ENCODE assay signal across 19 cellular contexts in the genomic region with DNA sequence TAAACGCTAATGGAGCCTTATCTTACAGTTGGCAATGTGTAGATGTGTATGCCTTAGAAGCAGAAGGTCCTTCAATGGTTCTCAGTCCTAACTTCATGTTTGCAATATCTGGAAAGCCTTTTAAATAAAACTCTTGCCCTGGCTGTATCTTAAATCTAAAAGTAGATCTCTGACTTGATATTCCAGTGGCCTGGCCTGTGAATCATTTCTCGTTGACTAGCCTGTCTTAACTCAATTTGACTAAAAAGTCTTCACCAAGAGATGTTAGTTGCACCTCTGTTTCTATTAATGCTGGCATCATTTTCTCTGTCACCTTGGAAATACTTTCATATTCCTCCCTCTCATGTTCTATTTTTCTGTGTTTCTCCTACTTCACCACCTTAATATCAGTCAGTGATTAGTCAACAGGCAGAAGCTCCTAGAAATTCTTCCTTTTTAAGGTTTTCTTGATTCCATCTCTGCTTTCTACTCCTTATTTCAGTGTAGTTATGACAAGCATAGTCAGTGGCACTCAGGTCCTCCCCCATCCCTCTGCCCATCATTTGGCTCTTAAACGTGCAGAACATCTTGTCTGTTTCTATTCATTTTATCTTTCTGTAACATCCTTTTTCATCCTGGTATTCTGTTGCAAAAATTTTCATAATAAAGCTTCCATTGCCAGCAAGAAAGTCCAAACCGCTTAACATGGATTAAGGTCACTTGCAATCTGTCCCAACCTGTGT. TPM values are rescaled to one million over a fixed set of nuclear protein-coding genes. Genes with fewer than 3 reads are reported as not detected.
DNase-seq lines count a peak whose midpoint lies in the region; ATAC-seq, FAIRE-seq and TF ChIP-seq lines count a peak whose summit lies in the region.
"Had no signal": no experiment of that assay in that cellular context is flagged by ENCODE, and none has a peak within 500 bp of the region (broad histone marks: within the 10 kb centered on the region; RNA-seq: fewer than 3 reads in every experiment).

No MANE protein-coding gene starts in this region.

- H3K27ac ChIP-seq in astrocyte (ENCODE audit: low read depth, low read length) = no peak overlapping the region
- peak overlapping the region in 3 of 4 donors; percentile 15 to 49 (median 40) for H3K27ac ChIP-seq in sigmoid colon
- H3K27ac ChIP-seq in foreskin keratinocyte = no peak overlapping the region
- H3K27ac ChIP-seq: cardiac muscle cell, neutrophil had no signal

- peaks cover 10% of the 10 kb centered on the region for H3K36me3 Mint-ChIP-seq in Caco-2 (ENCODE audit: insufficient read depth, unreplicated experiment)
- peaks cover 21% of the 10 kb centered on the region for H3K36me3 Mint-ChIP-seq in astrocyte (ENCODE audit: low read depth, unreplicated experiment)
- H3K36me3 Mint-ChIP-seq in memory B cell = no peaks in the 10 kb centered on the region

- peaks cover 100% of the 10 kb centered on the region for H3K79me2 ChIP-seq in astrocyte (ENCODE audit: insufficient read depth, low read length)

- H3K4me3 ChIP-seq in Caco-2 (ENCODE audit: low read depth, low read length) (no peak overlapping the region), astrocyte (ENCODE audit: insufficient read depth, low read depth, low read length) (no peak overlapping the region), sigmoid colon (no peak overlapping the region)
- H3K4me3 ChIP-seq: cardiac muscle cell, HAP-1 had no signal

- TF ChIP-seq CTCF in Caco-2 (IDR thresholded peaks at IDR 0.05; ENCODE audit: insufficient read depth in 1 of 2, low read depth in 1 of 2, low read length in 1 of 2, severe bottlenecking in 1 of 2, unreplicated experiment in 1 of 2) (no peak), astrocyte (IDR thresholded peaks at IDR 0.05; ENCODE audit: insufficient read depth, low read depth, low read length) (no peak), sigmoid colon (IDR thresholded peaks at IDR 0.05) (no peak), foreskin keratinocyte (conservative IDR thresholded peaks at IDR 0.05) (no peak)

- no peak for DNase-seq in Caco-2
- DNase-seq in astrocyte (ENCODE audit: low read depth) = no peak
- no peak for DNase-seq in memory B cell (ENCODE audit: low spot score in 2 of 2)
- DNase-seq in sigmoid colon = no peak
- DNase-seq in sciatic nerve (ENCODE audit: low spot score) = no peak
- DNase-seq in foreskin keratinocyte = no peak
- no peak for DNase-seq in anterior cingulate cortex (lab: John Stamatoyannopoulos, UW)
- DNase-seq: activated CD4-positive, alpha-beta T cell treated with anti-CD3 and anti-CD28 coated beads, Interleukin-2, amount 50 U/mL, for 4 hours; activated gamma-delta T cell; CD4-positive, alpha-beta T cell; DMS79; NCI-H1417 treated with DMSO at 0.1 percent for 48 hours; NCI-H526 treated with DMSO at 0.1 percent for 48 hours; SHP77 had no signal

- WGBS in sigmoid colon, 2 donors = 81 to 85% methylated on average over 4 of the region's 4 CpGs

- BruUV-seq in Caco-2 (replicated peaks; lab: Mats Ljungman, UMichigan) = no TSS peak

- H3K9me3 Mint-ChIP-seq in Caco-2 (ENCODE audit: unreplicated experiment) (no peaks in the 10 kb centered on the region), astrocyte (ENCODE audit: unreplicated experiment) (no peaks in the 10 kb centered on the region), memory B cell (no peaks in the 10 kb centered on the region)
- H3K9me3 Mint-ChIP-seq: CD4-positive, alpha-beta T cell; stimulated activated naive CD8-positive, alpha-beta T cell treated with anti-CD3 and anti-CD28 coated beads, Interleukin-15, Interleukin-2, amounts not matched to agents 100 ng/mL and 50 ng/mL, for 24 hours had no signal

- intact Hi-C loops in Caco-2 (cut with micrococcal nuclease; ENCODE audit: unreplicated experiment) (no loop called here), sigmoid colon (cut with DNase I) (loop anchor here (5.0 kb wide), 3 partner anchors 52 to 107 kb away; a partner anchor contains a TSS), sciatic nerve (cut with DNase I) (no loop called here)

- H3K27me3 Mint-ChIP-seq in Caco-2 (ENCODE audit: insufficient read depth, unreplicated experiment) (no peaks in the 10 kb centered on the region), astrocyte (ENCODE audit: low read depth, unreplicated experiment) (no peaks in the 10 kb centered on the region), memory B cell (no peaks in the 10 kb centered on the region)
- H3K27me3 Mint-ChIP-seq: CD4-positive, alpha-beta T cell; stimulated activated naive CD8-positive, alpha-beta T cell treated with anti-CD3 and anti-CD28 coated beads, Interleukin-15, Interleukin-2, amounts not matched to agents 100 ng/mL and 50 ng/mL, for 24 hours had no signal

- CTCF ChIA-PET in Caco-2 (lab: Charles Lee) = no interaction called here

- H3K4me3 Mint-ChIP-seq in Caco-2 (ENCODE audit: unreplicated experiment) (no peak overlapping the region), astrocyte (ENCODE audit: unreplicated experiment) (peak overlapping the region; percentile 84), memory B cell (no peak overlapping the region)
- H3K4me3 Mint-ChIP-seq: CD4-positive, alpha-beta T cell; stimulated activated naive CD8-positive, alpha-beta T cell treated with anti-CD3 and anti-CD28 coated beads, Interleukin-15, Interleukin-2, amounts not matched to agents 100 ng/mL and 50 ng/mL, for 24 hours had no signal

- H2AFZ ChIP-seq in astrocyte (ENCODE audit: low read depth, low read length) = no peak overlapping the region

- peak overlapping the region; percentile 66 for H3K4me2 ChIP-seq in astrocyte (ENCODE audit: low read length)

- POLR2A ChIA-PET in Caco-2 (lab: Charles Lee) = no interaction called here

- H3K4me1 ChIP-seq in Caco-2 (peaks cover 15% of the 10 kb centered on the region), astrocyte (ENCODE audit: insufficient read depth, low read length) (peaks cover 24% of the 10 kb centered on the region), sigmoid colon (peaks cover 0 to 46% (median 38%) of the 10 kb centered on the region in 4 donors), foreskin keratinocyte (peaks cover 20% of the 10 kb centered on the region)

- H3K9me3 ChIP-seq in Caco-2 (no peaks in the 10 kb centered on the region), astrocyte (ENCODE audit: insufficient read depth, low read depth, low read length) (no peaks in the 10 kb centered on the region), sigmoid colon (no peaks in the 10 kb centered on the region)
- H3K9me3 ChIP-seq: HAP-1, neutrophil had no signal

- no peak for FAIRE-seq in astrocyte (lab: Jason Lieb, UNC)

- ATAC-seq in memory B cell (ENCODE audit: low read depth) = no peak
- ATAC-seq in sciatic nerve = no peak
- ATAC-seq in foreskin keratinocyte = no peak
- ATAC-seq in HG02642 (IDR thresholded peaks at IDR 0.05; ENCODE audit: poor library complexity, unreplicated experiment) = no peak

- H3K9ac ChIP-seq in astrocyte (ENCODE audit: low read length) = no peak overlapping the region

- TF ChIP-seq EP300 in sigmoid colon (IDR thresholded peaks at IDR 0.05) = no peak

- H3K36me3 ChIP-seq in Caco-2 (ENCODE audit: control insufficient read depth, insufficient read depth, low read length) = no peaks in the 10 kb centered on the region
- no peaks in the 10 kb centered on the region for H3K36me3 ChIP-seq in astrocyte (ENCODE audit: insufficient read depth, low read length)
- H3K36me3 ChIP-seq in sigmoid colon = no peaks in the 10 kb centered on the region
- H3K36me3 ChIP-seq: cardiac muscle cell, HAP-1, neutrophil had no signal

- H3K4me1 Mint-ChIP-seq in Caco-2 (ENCODE audit: low read depth, unreplicated experiment) (peaks cover 10% of the 10 kb centered on the region), astrocyte (ENCODE audit: low read depth, unreplicated experiment) (peaks cover 36% of the 10 kb centered on the region), memory B cell (peaks cover 12% of the 10 kb centered on the region)

- TF ChIP-seq POLR2A in sigmoid colon (IDR thresholded peaks at IDR 0.05) = no peak

- H4K20me1 ChIP-seq in astrocyte (ENCODE audit: insufficient read depth, low read length) = peaks cover 87% of the 10 kb centered on the region

- H3K27me3 ChIP-seq in Caco-2 (replicated peaks; ENCODE audit: control insufficient read depth, insufficient read depth, low read length) = no peaks in the 10 kb centered on the region
- no peaks in the 10 kb centered on the region for H3K27me3 ChIP-seq in astrocyte (ENCODE audit: insufficient read depth, low read length)
- no peaks in the 10 kb centered on the region for H3K27me3 ChIP-seq in sigmoid colon
- no peaks in the 10 kb centered on the region for H3K27me3 ChIP-seq in foreskin keratinocyte
- H3K27me3 ChIP-seq: cardiac muscle cell had no signal

- H3K27ac Mint-ChIP-seq in Caco-2 (ENCODE audit: unreplicated experiment) = peak overlapping the region; percentile 15
- H3K27ac Mint-ChIP-seq in astrocyte (ENCODE audit: unreplicated experiment) = peak overlapping the region; percentile 55
- H3K27ac Mint-ChIP-seq in memory B cell = peak overlapping the region; percentile 56
- H3K27ac Mint-ChIP-seq: CD4-positive, alpha-beta T cell; stimulated activated naive CD8-positive, alpha-beta T cell treated with anti-CD3 and anti-CD28 coated beads, Interleukin-15, Interleukin-2, amounts not matched to agents 100 ng/mL and 50 ng/mL, for 24 hours had no signal

RNA-seq across cellular contexts. Expression of a gene that starts 4.3 kb away (rescaled TPM):
- 42.6 and 49.5 TPM in 2 replicates for total RNA-seq in Caco-2 (2022)
- total RNA-seq in astrocyte = 661 and 779 TPM in 2 replicates
- 100 to 1,000 TPM in 1 of 4 donors, 10 to 100 TPM in 3; 67.1 to 117 (median 70.3) TPM for total RNA-seq in sigmoid colon
- polyA plus RNA-seq in sigmoid colon = 10 to 100 TPM in 1 of 3 donors, 1 to 10 TPM in 2; 3.6 to 15.4 (median 6.9) TPM
- total RNA-seq in sciatic nerve = 106 TPM
- total RNA-seq in foreskin keratinocyte = 63.5 and 83.7 TPM in 2 replicates
- 11.6 and 13.2 TPM in 2 replicates for polyA plus RNA-seq in foreskin keratinocyte

Comparison
In these comparisons a context has a peak if more than half of its experiments do, and no peak if none do; other contexts are left out.
1. H3K27ac ChIP-seq: peak in sigmoid colon (3 of 4); none in astrocyte (single experiment) and foreskin keratinocyte (single experiment).
2. Peak in every context shown above with its lines, with median percentiles within 50 percentile points of each other: H3K27ac Mint-ChIP-seq.